Comparison of ENCODE assay signal across 19 cellular contexts in genomic region chr6:136492409-136492808, GRCh38.
"Had no signal": no experiment of that assay in that cellular context is flagged by ENCODE, and none has a peak within 500 bp of the region (broad histone marks: within the 10 kb centered on the region; RNA-seq: fewer than 3 reads in every experiment).

No MANE protein-coding gene starts in this region.

- H3K4me3 ChIP-seq: esophagus muscularis mucosa, gastroesophageal sphincter, heart left ventricle, hepatocyte, left lung, lower lobe of right lung, mucosa of descending colon had no signal

- DNase-seq: cortex of kidney; effector CD4-positive, alpha-beta T cell; effector memory CD4-positive, alpha-beta T cell; foreskin keratinocyte; heart left ventricle; hypothalamus; left cardiac atrium; left lung; left ventricle myocardium superior; lower lobe of right lung; mesenchymal stem cell; mucosa of descending colon; naive B cell; naive thymus-derived CD8-positive, alpha-beta T cell had no signal

- H3K27me3 Mint-ChIP-seq: dendritic cell treated with granulocyte-macrophage colony-stimulating factor and Interleukin-4, amounts not matched to agents 40 ng/mL and 50 ng/mL, for 4 days; naive B cell had no signal

- H3K27me3 ChIP-seq: esophagus muscularis mucosa, foreskin keratinocyte, gastroesophageal sphincter, heart left ventricle, hepatocyte, left lung had no signal

- H3K36me3 Mint-ChIP-seq: mesothelial cell of epicardium; naive B cell; naive thymus-derived CD8-positive, alpha-beta T cell had no signal

- H3K27ac ChIP-seq: esophagus muscularis mucosa, foreskin keratinocyte, gastroesophageal sphincter, heart left ventricle, hepatocyte, left lung, lower lobe of right lung had no signal

- ATAC-seq: foreskin keratinocyte; gastroesophageal sphincter; heart left ventricle; left cardiac atrium; left lung; left ventricle myocardium superior; lower lobe of right lung; mucosa of descending colon; naive thymus-derived CD8-positive, alpha-beta T cell had no signal

- H3K4me1 Mint-ChIP-seq: mesothelial cell of epicardium; naive B cell; naive thymus-derived CD8-positive, alpha-beta T cell had no signal

- H3K4me3 Mint-ChIP-seq: dendritic cell treated with granulocyte-macrophage colony-stimulating factor and Interleukin-4, amounts not matched to agents 40 ng/mL and 50 ng/mL, for 4 days; mesothelial cell of epicardium; naive B cell; naive thymus-derived CD8-positive, alpha-beta T cell had no signal

- H3K27ac Mint-ChIP-seq: dendritic cell treated with granulocyte-macrophage colony-stimulating factor and Interleukin-4, amounts not matched to agents 40 ng/mL and 50 ng/mL, for 4 days; mesothelial cell of epicardium; naive B cell; naive thymus-derived CD8-positive, alpha-beta T cell had no signal

- H3K9me3 Mint-ChIP-seq: dendritic cell treated with granulocyte-macrophage colony-stimulating factor and Interleukin-4, amounts not matched to agents 40 ng/mL and 50 ng/mL, for 4 days; mesothelial cell of epicardium; naive B cell; naive thymus-derived CD8-positive, alpha-beta T cell had no signal
